In the genomic region with DNA sequence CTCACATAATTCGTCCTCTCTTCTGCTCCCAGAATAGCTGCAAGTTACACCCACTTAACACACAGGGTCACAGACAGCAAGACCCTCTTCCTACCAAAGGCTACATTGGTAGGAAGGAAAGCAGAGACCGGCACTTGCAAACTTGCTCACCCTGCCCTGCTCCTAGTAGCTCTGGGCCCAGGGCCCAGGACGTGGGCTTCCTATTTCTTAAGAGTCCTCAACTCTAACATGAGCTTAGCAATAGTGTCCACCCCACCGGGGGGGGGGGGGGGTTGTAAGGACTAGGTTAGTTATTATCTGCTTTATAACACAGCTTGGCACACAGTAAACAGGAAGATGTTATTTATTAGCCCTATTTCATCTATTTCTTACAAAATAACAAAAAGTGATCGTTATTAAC, we compare ENCODE assay signal across 20 cellular contexts.
DNase-seq lines count a peak whose midpoint lies in the region; ATAC-seq, FAIRE-seq and TF ChIP-seq lines count a peak whose summit lies in the region.
"Had no signal": no experiment of that assay in that cellular context is flagged by ENCODE, and none has a peak within 500 bp of the region (broad histone marks: within the 10 kb centered on the region; RNA-seq: fewer than 3 reads in every experiment).

No MANE protein-coding gene starts in this region.

- ATAC-seq in HepG2: no peak
- peak; percentile 67 for ATAC-seq in upper lobe of right lung
- ATAC-seq: PC-3 had no signal

- H3F3A ChIP-seq in neural progenitor cell (ENCODE audit: low read depth): no peaks in the 10 kb centered on the region

- POLR2A ChIA-PET in HepG2 (lab: Yijun Ruan, JAX): no interaction called here

- H3K36me3 Mint-ChIP-seq in neural progenitor cell: peaks cover 37% of the 10 kb centered on the region
- H3K36me3 Mint-ChIP-seq in activated T-helper 1 cell treated with anti-CD3 and anti-CD28 coated beads, Interleukin-12 subunit alpha, Interleukin-12 subunit beta, Interleukin-2, Interleukin-4 antibody, amounts not matched to agents 30 ng/mL and 10 ng/mL and 1 ng/mL, durations not matched to agents 14 hours and 24 hours and 36 hours (ENCODE audit: low read depth): no peaks in the 10 kb centered on the region

- H3K36me3 ChIP-seq in liver (ENCODE audit: control insufficient read depth in 4 of 4, insufficient read depth in 3 of 4, low read depth in 1 of 4, low read length in 3 of 4): peaks cover 0 to 27% (median 11%) of the 10 kb centered on the region in 4 donors
- H3K36me3 ChIP-seq in HepG2 (replicated peaks in 1 of 2; ENCODE audit: control insufficient read depth in 1 of 2, insufficient read depth in 2 of 2, low read length in 2 of 2): no peaks in the 10 kb centered on the region
- no peaks in the 10 kb centered on the region for H3K36me3 ChIP-seq in neural progenitor cell
- H3K36me3 ChIP-seq in upper lobe of right lung: peaks cover 10% of the 10 kb centered on the region
- H3K36me3 ChIP-seq in ovary: no peaks in the 10 kb centered on the region

- CTCF ChIA-PET in HepG2 (lab: Yijun Ruan, JAX; ENCODE audit: low intra/inter-chr PET ratio, low total read pairs): no interaction called here

- WGBS in liver: 51% methylated on average over 5 of the region's 5 CpGs
- WGBS in HepG2 (ENCODE audit: low lambda C conversion rate): 67% methylated on average over 5 of the region's 5 CpGs
- 66 to 78% (median 70%) methylated on average over 5 of the region's 5 CpGs for WGBS in ovary, 3 donors

- H3K9ac ChIP-seq in liver (ENCODE audit: low read depth in 1 of 2, low read length in 2 of 2) (no peak overlapping the region), HepG2 (ENCODE audit: insufficient read depth, low read depth, low read length) (no peak overlapping the region), neural progenitor cell (no peak overlapping the region)

- H2AFZ ChIP-seq in HepG2 (ENCODE audit: low read length) (no peak overlapping the region), neural progenitor cell (replicated peaks) (no peak overlapping the region)

- H3K27me3 ChIP-seq in liver (ENCODE audit: control insufficient read depth in 4 of 4, insufficient read depth in 4 of 4, low read length in 3 of 4) (no peaks in the 10 kb centered on the region), HepG2 (ENCODE audit: control insufficient read depth in 1 of 2, insufficient read depth in 2 of 2, low read length in 2 of 2) (no peaks in the 10 kb centered on the region), dorsolateral prefrontal cortex (no peaks in the 10 kb centered on the region), neural progenitor cell (no peaks in the 10 kb centered on the region), upper lobe of right lung (no peaks in the 10 kb centered on the region), ovary (no peaks in the 10 kb centered on the region)

- H3K4me3 Mint-ChIP-seq in neural progenitor cell: no peak overlapping the region
- no peak overlapping the region for H3K4me3 Mint-ChIP-seq in activated T-helper 1 cell treated with anti-CD3 and anti-CD28 coated beads, Interleukin-12 subunit alpha, Interleukin-12 subunit beta, Interleukin-2, Interleukin-4 antibody, amounts not matched to agents 30 ng/mL and 10 ng/mL and 1 ng/mL, durations not matched to agents 14 hours and 24 hours and 36 hours
- H3K4me3 Mint-ChIP-seq: CD4-positive, alpha-beta T cell had no signal

- H3K79me2 ChIP-seq in HepG2 (ENCODE audit: insufficient read depth, low read length) (no peaks in the 10 kb centered on the region), neural progenitor cell (ENCODE audit: low read depth) (peaks cover 7% of the 10 kb centered on the region)

- no peak for TF ChIP-seq RAD21 in liver (IDR thresholded peaks at IDR 0.05)
- TF ChIP-seq RAD21 in HepG2 (CRISPR knock-in tag; IDR thresholded peaks at IDR 0.05): no peak

- H3K27ac ChIP-seq in liver (ENCODE audit: low read depth in 1 of 2, low read length in 2 of 2) (peak overlapping the region; percentile 80 to 91), HepG2 (ENCODE audit: extremely low read length, insufficient read depth, low read length) (no peak overlapping the region), dorsolateral prefrontal cortex (peak overlapping the region in 57 of 59 donors; percentile 26 to 95 (median 83)), neural progenitor cell (no peak overlapping the region), upper lobe of right lung (no peak overlapping the region), ovary (no peak overlapping the region)
- H3K27ac ChIP-seq: HL-60 had no signal

- in situ Hi-C loops in HepG2 (cut with HindIII; ENCODE audit: extremely low pct_ligation_motif_present, low pct_unique_long_range_greater_than_20kb): loop anchor here (5.0 to 25.0 kb wide), 2 partner anchors 209 to 539 kb away; no protein-coding TSS in a partner anchor

- no peaks in the 10 kb centered on the region for H3K9me3 ChIP-seq in liver (ENCODE audit: control insufficient read depth in 4 of 4, low read length in 3 of 4)
- no peaks in the 10 kb centered on the region for H3K9me3 ChIP-seq in HepG2 (ENCODE audit: low read length)
- no peaks in the 10 kb centered on the region for H3K9me3 ChIP-seq in neural progenitor cell (ENCODE audit: low read depth)
- H3K9me3 ChIP-seq in upper lobe of right lung: no peaks in the 10 kb centered on the region
- H3K9me3 ChIP-seq in ovary: no peaks in the 10 kb centered on the region

- H3K27ac Mint-ChIP-seq in neural progenitor cell: peak overlapping the region; percentile 8
- no peak overlapping the region for H3K27ac Mint-ChIP-seq in activated T-helper 1 cell treated with anti-CD3 and anti-CD28 coated beads, Interleukin-12 subunit alpha, Interleukin-12 subunit beta, Interleukin-2, Interleukin-4 antibody, amounts not matched to agents 30 ng/mL and 10 ng/mL and 1 ng/mL, durations not matched to agents 14 hours and 24 hours and 36 hours
- H3K27ac Mint-ChIP-seq: CD4-positive, alpha-beta T cell had no signal

- H4K20me1 ChIP-seq in HepG2 (ENCODE audit: insufficient read depth, low read length): no peaks in the 10 kb centered on the region
- peaks cover 6% of the 10 kb centered on the region for H4K20me1 ChIP-seq in neural progenitor cell (ENCODE audit: low read depth)

- TF ChIP-seq POLR2A in HepG2 (IDR thresholded peaks at IDR 0.05; ENCODE audit: insufficient read depth in 1 of 2, low read depth in 2 of 2, low read length in 2 of 2) (no peak), ovary (IDR thresholded peaks at IDR 0.05) (no peak)

- H3K27me3 Mint-ChIP-seq in neural progenitor cell (ENCODE audit: insufficient read depth, low read depth): peaks cover 2% of the 10 kb centered on the region
- H3K27me3 Mint-ChIP-seq in activated T-helper 1 cell treated with anti-CD3 and anti-CD28 coated beads, Interleukin-12 subunit alpha, Interleukin-12 subunit beta, Interleukin-2, Interleukin-4 antibody, amounts not matched to agents 30 ng/mL and 10 ng/mL and 1 ng/mL, durations not matched to agents 14 hours and 24 hours and 36 hours (ENCODE audit: insufficient read depth): peaks cover 9% of the 10 kb centered on the region
- H3K27me3 Mint-ChIP-seq: CD4-positive, alpha-beta T cell had no signal

- H3K4me1 ChIP-seq in liver (ENCODE audit: control insufficient read depth in 4 of 4, insufficient read depth in 4 of 4, low read length in 3 of 4) (peaks cover 13 to 50% (median 48%) of the 10 kb centered on the region in 4 donors), HepG2 (ENCODE audit: insufficient read depth, low read length) (peaks cover 37% of the 10 kb centered on the region), neural progenitor cell (peaks cover 8% of the 10 kb centered on the region), upper lobe of right lung (peaks cover 28% of the 10 kb centered on the region), ovary (ENCODE audit: insufficient read depth) (peaks cover 5% of the 10 kb centered on the region)

- BruUV-seq in HepG2 (replicated peaks; lab: Mats Ljungman, UMichigan): no TSS peak

- DNase-seq in HepG2 (ENCODE audit: low spot score) (no peak), dorsolateral prefrontal cortex (no peak), neural progenitor cell (ENCODE audit: low spot score) (no peak), upper lobe of right lung (no peak), ovary (no peak), OCI-M2 (lab: John Stamatoyannopoulos, UW; ENCODE audit: unreplicated experiment) (no peak)
- no peak for DNase-seq in activated T-helper 1 cell treated with anti-CD3 and anti-CD28 coated beads, Interleukin-12 subunit alpha, Interleukin-12 subunit beta, Interleukin-2, Interleukin-4 antibody, amounts not matched to agents 30 ng/mL and 10 ng/mL and 1 ng/mL, durations not matched to agents 14 hours and 24 hours and 36 hours (ENCODE audit: low spot score)
- DNase-seq: CD4-positive, alpha-beta T cell; DND-41; GDM1; KBM-7; NCI-H1092; NCI-H2107; NCI-H345; NCI-H69; PC-3 had no signal

- no peak for TF ChIP-seq CTCF in liver (IDR thresholded peaks at IDR 0.05; ENCODE audit: low read depth, low read length, missing input control)
- no peak for TF ChIP-seq CTCF in HepG2 (CRISPR knock-in tag; IDR thresholded peaks at IDR 0.05)
- no peak for TF ChIP-seq CTCF in dorsolateral prefrontal cortex (IDR thresholded peaks at IDR 0.05 in 54 of 56, conservative IDR thresholded peaks at IDR 0.05 in 2 of 56; ENCODE audit: low read depth in 1 of 56, partially characterized antibody in 56 of 56)
- no peak for TF ChIP-seq CTCF in neural progenitor cell (IDR thresholded peaks at IDR 0.05)
- no peak for TF ChIP-seq CTCF in upper lobe of right lung (IDR thresholded peaks at IDR 0.05)
- no peak for TF ChIP-seq CTCF in ovary (IDR thresholded peaks at IDR 0.05)

- FAIRE-seq in HepG2 (lab: Jason Lieb, UNC): no peak
- FAIRE-seq: GM12892, H1 had no signal

- no peak overlapping the region for H3K4me3 ChIP-seq in liver (ENCODE audit: low read depth in 1 of 3, low read length in 3 of 3)
- H3K4me3 ChIP-seq in HepG2 (replicated peaks in 1 of 3; ENCODE audit: insufficient read depth in 1 of 3, low read depth in 2 of 3, low read length in 3 of 3): no peak overlapping the region
- H3K4me3 ChIP-seq in dorsolateral prefrontal cortex: no peak overlapping the region
- no peak overlapping the region for H3K4me3 ChIP-seq in neural progenitor cell
- H3K4me3 ChIP-seq in upper lobe of right lung: no peak overlapping the region
- H3K4me3 ChIP-seq in ovary: no peak overlapping the region

- H3K9me3 Mint-ChIP-seq in neural progenitor cell: peaks cover 7% of the 10 kb centered on the region
- no peaks in the 10 kb centered on the region for H3K9me3 Mint-ChIP-seq in activated T-helper 1 cell treated with anti-CD3 and anti-CD28 coated beads, Interleukin-12 subunit alpha, Interleukin-12 subunit beta, Interleukin-2, Interleukin-4 antibody, amounts not matched to agents 30 ng/mL and 10 ng/mL and 1 ng/mL, durations not matched to agents 14 hours and 24 hours and 36 hours
- H3K9me3 Mint-ChIP-seq: CD4-positive, alpha-beta T cell had no signal

- H3K4me2 ChIP-seq in HepG2 (ENCODE audit: low read depth, low read length): no peak overlapping the region
- no peak overlapping the region for H3K4me2 ChIP-seq in neural progenitor cell

- intact Hi-C loops in HepG2 (cut with micrococcal nuclease; ENCODE audit: unreplicated experiment): loop anchor here (5.0 kb wide), 2 partner anchors 59 to 114 kb away; no protein-coding TSS in a partner anchor
- intact Hi-C loops in dorsolateral prefrontal cortex (cut with DNase I): loop anchor here in 1 of 2 donors (10.0 kb wide), 1 partner anchor 81 kb away; no protein-coding TSS in a partner anchor
- intact Hi-C loops in upper lobe of right lung (cut with DNase I): loop anchor here (10.0 kb wide), 1 partner anchor 201 kb away; no protein-coding TSS in a partner anchor
- intact Hi-C loops in ovary (cut with DNase I): loop anchor here in 1 of 4 donors (5.0 kb wide), 1 partner anchor 209 kb away; no protein-coding TSS in a partner anchor
- intact Hi-C loops in activated T-helper 1 cell treated with anti-CD3 and anti-CD28 coated beads, Interleukin-12 subunit alpha, Interleukin-12 subunit beta, Interleukin-2, Interleukin-4 antibody, amounts not matched to agents 30 ng/mL and 10 ng/mL and 1 ng/mL, durations not matched to agents 14 hours and 24 hours and 36 hours (cut with micrococcal nuclease): loop anchor here (5.0 kb wide), 3 partner anchors 44 to 486 kb away; no protein-coding TSS in a partner anchor

- peaks cover 37% of the 10 kb centered on the region for H3K4me1 Mint-ChIP-seq in neural progenitor cell
- no peaks in the 10 kb centered on the region for H3K4me1 Mint-ChIP-seq in activated T-helper 1 cell treated with anti-CD3 and anti-CD28 coated beads, Interleukin-12 subunit alpha, Interleukin-12 subunit beta, Interleukin-2, Interleukin-4 antibody, amounts not matched to agents 30 ng/mL and 10 ng/mL and 1 ng/mL, durations not matched to agents 14 hours and 24 hours and 36 hours (ENCODE audit: low read depth)

- TF ChIP-seq EP300 in HepG2 (IDR thresholded peaks at IDR 0.05; ENCODE audit: low read depth in 2 of 2, low read length in 2 of 2) (no peak), HepG2 (CRISPR knock-in tag; IDR thresholded peaks at IDR 0.05; ENCODE audit: borderline replicate concordance) (no peak), ovary (IDR thresholded peaks at IDR 0.05) (no peak)

Comparison
In these comparisons a context has a peak if more than half of its experiments do, and no peak if none do; other contexts are left out.
1. H3K27ac ChIP-seq: peak in liver (2 of 2) and dorsolateral prefrontal cortex (57 of 59); none in HepG2 (single experiment), neural progenitor cell (single experiment), upper lobe of right lung (single experiment) and ovary (0 of 2).